4 cellular contexts compared by ENCODE assay signal in the genomic region with DNA sequence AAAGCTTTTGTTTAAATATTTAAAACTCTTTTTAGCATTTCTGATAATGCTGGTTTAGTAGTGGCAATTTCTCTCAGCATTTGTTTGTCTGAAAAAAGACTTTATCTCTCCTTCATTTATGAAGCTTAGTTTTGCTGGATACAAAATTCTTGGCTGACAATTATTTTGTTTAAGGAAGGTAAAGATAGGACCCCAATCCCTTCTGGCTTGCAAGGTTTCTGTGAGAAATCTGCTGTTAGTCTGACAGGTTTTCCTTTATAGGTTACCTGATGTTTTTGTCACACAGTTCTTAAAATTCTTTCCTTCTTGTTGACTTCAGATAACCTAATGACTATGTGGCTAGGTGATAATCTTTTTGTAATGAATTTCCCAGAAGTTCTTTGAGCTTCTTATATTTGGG. TPM values are rescaled to one million over a fixed set of nuclear protein-coding genes. Genes with fewer than 3 reads are reported as not detected.
"Had no signal": no experiment of that assay in that cellular context is flagged by ENCODE, and none has a peak within 500 bp of the region (broad histone marks: within the 10 kb centered on the region; RNA-seq: fewer than 3 reads in every experiment).

No MANE protein-coding gene starts in this region.

RNA-seq across cellular contexts. Expression of gene CXCR2, which starts 3.5 kb away (rescaled TPM):
- total RNA-seq: LHCN-M2, M059J, MCF 10A, NCI-H460 had no signal

RNA-seq across cellular contexts. Expression of gene CXCR1, which starts 44.5 kb away (rescaled TPM):
- total RNA-seq: LHCN-M2, M059J, NCI-H460 had no signal

RNA-seq across cellular contexts. Expression of gene RUFY4, which starts 53.2 kb away (rescaled TPM):
- total RNA-seq: LHCN-M2, M059J, MCF 10A had no signal
